Comparison of ENCODE assay signal across 1 cellular context in the genomic region with DNA sequence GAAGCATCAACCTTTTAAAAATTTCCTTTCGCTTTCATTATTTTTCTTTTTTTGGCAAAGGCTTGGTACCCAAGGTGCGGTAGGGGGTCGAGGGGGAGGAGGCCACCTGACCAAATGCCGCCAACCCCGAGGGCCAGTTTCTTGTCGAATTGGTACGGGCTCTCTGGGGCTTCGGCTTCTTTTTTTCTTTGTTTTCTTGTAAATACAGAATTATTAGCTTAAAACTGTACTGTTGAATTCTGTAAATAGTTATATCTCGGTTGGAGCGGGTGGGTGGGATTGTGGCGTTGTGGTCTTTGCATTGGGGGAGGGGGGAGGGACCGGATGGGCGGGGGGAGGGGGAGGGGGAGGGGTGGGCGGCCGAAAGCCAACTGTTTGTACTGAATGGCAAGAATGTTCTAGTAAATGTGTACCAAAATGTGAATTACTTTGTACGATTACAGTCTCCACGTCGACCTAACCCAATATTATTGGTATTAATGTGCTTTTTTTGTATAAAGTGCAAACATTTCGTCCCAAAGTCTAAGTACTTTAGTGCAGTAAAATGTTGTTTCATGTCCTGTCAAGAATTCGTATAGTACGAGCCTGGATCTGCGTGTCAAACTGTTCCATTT.
TF ChIP-seq lines count a peak whose summit lies in the region.

No MANE protein-coding gene starts in this region.

TF ChIP-seq in IMR-90, 13 proteins besides CTCF, POLR2A, EP300 and RAD21:
- TF ChIP-seq RCOR1 (IDR thresholded peaks at IDR 0.05; ENCODE audit: insufficient replicate concordance, low read length), result no peak
- no peak for TF ChIP-seq MAFK (IDR thresholded peaks at IDR 0.05; ENCODE audit: low read depth, low read length)
- no peak for TF ChIP-seq RFX5 (IDR thresholded peaks at IDR 0.05; ENCODE audit: low read depth, low read length)
- TF ChIP-seq MXI1 (IDR thresholded peaks at IDR 0.05; ENCODE audit: borderline replicate concordance, low read depth, low read length), result no peak
